18 cellular contexts compared by ENCODE assay signal in genomic region chr11:115701284-115701875, GRCh38.
DNase-seq lines count a peak whose midpoint lies in the region; ATAC-seq and TF ChIP-seq lines count a peak whose summit lies in the region.
"Had no signal": no experiment of that assay in that cellular context is flagged by ENCODE, and none has a peak within 500 bp of the region (broad histone marks: within the 10 kb centered on the region; RNA-seq: fewer than 3 reads in every experiment).

No MANE protein-coding gene starts in this region.

- H3K36me3 Mint-ChIP-seq in mesothelial cell of epicardium (peaks cover 1% of the 10 kb centered on the region), WTC11 (peaks cover 9% of the 10 kb centered on the region)

- DNase-seq in Right ventricle myocardium superior (no peak), right atrium auricular region (ENCODE audit: low spot score) (no peak), WERI-Rb-1 (peak; percentile 84), mesothelial cell of epicardium (ENCODE audit: low spot score in 2 of 2, unreplicated experiment in 2 of 2) (no peak), WTC11 (ENCODE audit: low spot score) (no peak)
- DNase-seq in stimulated activated CD4-positive, alpha-beta T cell treated with anti-CD3 and anti-CD28 coated beads, Interleukin-12 subunit alpha, Interleukin-12 subunit beta, amount 100 ng/mL, for 4 hours, result no peak
- DNase-seq in stimulated activated naive CD8-positive, alpha-beta T cell treated with anti-CD3 and anti-CD28 coated beads, Interleukin-15, amount 100 ng/mL, for 72 hours, result no peak
- DNase-seq: EL, H7, Karpas-422, MV-4-11, NCI-H2171, NCI-H345, NCI-H524 treated with DMSO at 0.1 percent for 48 hours, PC-9, RPMI8226, SIG-M5, SK-N-SH had no signal

- CTCF ChIA-PET in WTC11 (lab: Charles Lee), result no interaction called here

- H3K4me3 Mint-ChIP-seq in mesothelial cell of epicardium (no peak overlapping the region), WTC11 (no peak overlapping the region)
- H3K4me3 Mint-ChIP-seq in stimulated activated naive CD8-positive, alpha-beta T cell treated with anti-CD3 and anti-CD28 coated beads, Interleukin-15, amount 100 ng/mL, for 72 hours, result no peak overlapping the region

- H3K9me3 ChIP-seq in right atrium auricular region (no peaks in the 10 kb centered on the region), WERI-Rb-1 (ENCODE audit: severe bottlenecking) (no peaks in the 10 kb centered on the region)
- H3K9me3 ChIP-seq: SK-N-SH had no signal

- ATAC-seq in Right ventricle myocardium superior (ENCODE audit: poor library complexity) (peak; percentile 50), WTC11 (no peak)
- no peak for ATAC-seq in stimulated activated naive CD8-positive, alpha-beta T cell treated with anti-CD3 and anti-CD28 coated beads, Interleukin-15, amount 100 ng/mL, for 72 hours

- H3K4me1 Mint-ChIP-seq in mesothelial cell of epicardium (peaks cover 16% of the 10 kb centered on the region), WTC11 (peaks cover 7% of the 10 kb centered on the region)
- H3K4me1 Mint-ChIP-seq in stimulated activated naive CD8-positive, alpha-beta T cell treated with anti-CD3 and anti-CD28 coated beads, Interleukin-15, amount 100 ng/mL, for 72 hours, result no peaks in the 10 kb centered on the region

- intact Hi-C loops in Right ventricle myocardium superior (cut with DNase I), result no loop called here

- H3K27me3 ChIP-seq in right atrium auricular region (no peaks in the 10 kb centered on the region), WERI-Rb-1 (ENCODE audit: insufficient read depth, low read depth, severe bottlenecking) (no peaks in the 10 kb centered on the region)

- TF ChIP-seq CTCF in right atrium auricular region (IDR thresholded peaks at IDR 0.05), result no peak
- no peak for TF ChIP-seq CTCF in WERI-Rb-1 (IDR thresholded peaks at IDR 0.05; ENCODE audit: low read depth, low read length)
- no peak for TF ChIP-seq CTCF in mesothelial cell of epicardium (IDR thresholded peaks at IDR 0.05; ENCODE audit: unreplicated experiment)
- no peak for TF ChIP-seq CTCF in WTC11 (IDR thresholded peaks at IDR 0.05)

- POLR2A ChIA-PET in WTC11 (lab: Charles Lee), result no interaction called here

- H3K27ac Mint-ChIP-seq in mesothelial cell of epicardium (peak overlapping the region; percentile 16), WTC11 (no peak overlapping the region)
- H3K27ac Mint-ChIP-seq in stimulated activated naive CD8-positive, alpha-beta T cell treated with anti-CD3 and anti-CD28 coated beads, Interleukin-15, amount 100 ng/mL, for 72 hours, result no peak overlapping the region

- H3K27me3 Mint-ChIP-seq in mesothelial cell of epicardium (ENCODE audit: low read depth) (no peaks in the 10 kb centered on the region), WTC11 (ENCODE audit: low read depth) (peaks cover 7% of the 10 kb centered on the region; the same call in 1 of the 2 replicates)
- peaks cover 6% of the 10 kb centered on the region for H3K27me3 Mint-ChIP-seq in stimulated activated naive CD8-positive, alpha-beta T cell treated with anti-CD3 and anti-CD28 coated beads, Interleukin-15, amount 100 ng/mL, for 72 hours

- H3K4me1 ChIP-seq in right atrium auricular region, result peaks cover 0 to 23% of the 10 kb centered on the region in 2 donors

- H3K36me3 ChIP-seq in right atrium auricular region (no peaks in the 10 kb centered on the region), WERI-Rb-1 (no peaks in the 10 kb centered on the region)

- H3K4me3 ChIP-seq in right atrium auricular region (no peak overlapping the region), WERI-Rb-1 (ENCODE audit: low read depth, low read length) (no peak overlapping the region)
- H3K4me3 ChIP-seq: PC-9 had no signal

- no peak overlapping the region for H3K27ac ChIP-seq in right atrium auricular region
- peak overlapping the region; percentile 39 for H3K27ac ChIP-seq in WERI-Rb-1
- H3K27ac ChIP-seq: PC-9 had no signal

- H3K9me3 Mint-ChIP-seq in mesothelial cell of epicardium (peaks cover 17% of the 10 kb centered on the region), WTC11 (peaks cover 34% of the 10 kb centered on the region)
- peaks cover 5 to 21% of the 10 kb centered on the region in 2 donors for H3K9me3 Mint-ChIP-seq in stimulated activated naive CD8-positive, alpha-beta T cell treated with anti-CD3 and anti-CD28 coated beads, Interleukin-15, amount 100 ng/mL, for 72 hours

TF ChIP-seq in WTC11, 78 proteins besides CTCF, POLR2A, EP300 and RAD21:
- no peak for TF ChIP-seq TEAD4 (CRISPR knock-in tag; IDR thresholded peaks at IDR 0.05)
- TF ChIP-seq AR (CRISPR knock-in tag; IDR thresholded peaks at IDR 0.05), result no peak
- TF ChIP-seq NR1H2 (CRISPR knock-in tag; IDR thresholded peaks at IDR 0.05), result no peak
- TF ChIP-seq TP53 (CRISPR knock-in tag; IDR thresholded peaks at IDR 0.05), result no peak
- TF ChIP-seq HMGXB4 (CRISPR knock-in tag; IDR thresholded peaks at IDR 0.05), result no peak
- no peak for TF ChIP-seq FOXK1 (CRISPR knock-in tag; IDR thresholded peaks at IDR 0.05)
- TF ChIP-seq JAZF1 (CRISPR knock-in tag; IDR thresholded peaks at IDR 0.05), result no peak
